10 cellular contexts compared by ENCODE assay signal in genomic region chr3:11603628-11604027, GRCh38. TPM values are rescaled to one million over a fixed set of nuclear protein-coding genes. Genes with fewer than 3 reads are reported as not detected.
DNase-seq lines count a peak whose midpoint lies in the region; ATAC-seq, FAIRE-seq and TF ChIP-seq lines count a peak whose summit lies in the region.
"Had no signal": no experiment of that assay in that cellular context is flagged by ENCODE, and none has a peak within 500 bp of the region (broad histone marks: within the 10 kb centered on the region; RNA-seq: fewer than 3 reads in every experiment).

No MANE protein-coding gene starts in this region.

- H3K27ac Mint-ChIP-seq in endodermal cell: peak overlapping the region; percentile 77

- no peak for TF ChIP-seq RAD21 in HepG2 (CRISPR knock-in tag; IDR thresholded peaks at IDR 0.05)

- no peak for FAIRE-seq in HepG2 (lab: Jason Lieb, UNC)

- peak overlapping the region in 2 of 3 donors; percentile 12 to 18 for H3K27ac ChIP-seq in right lobe of liver
- no peak overlapping the region for H3K27ac ChIP-seq in HepG2 (ENCODE audit: extremely low read length, insufficient read depth, low read length)
- H3K27ac ChIP-seq in endodermal cell (ENCODE audit: low read depth, low read length): peak overlapping the region; percentile 54
- peak overlapping the region; percentile 88 for H3K27ac ChIP-seq in vagina
- H3K27ac ChIP-seq: HL-60 had no signal

- H3K4me3 ChIP-seq in right lobe of liver (no peak overlapping the region), HepG2 (replicated peaks in 1 of 3; ENCODE audit: insufficient read depth in 1 of 3, low read depth in 2 of 3, low read length in 3 of 3) (no peak overlapping the region), endodermal cell (ENCODE audit: low read length) (no peak overlapping the region), vagina (no peak overlapping the region)

- H3K36me3 ChIP-seq in right lobe of liver (peaks cover 0 to 16% (median 0%) of the 10 kb centered on the region in 4 donors), HepG2 (replicated peaks in 1 of 2; ENCODE audit: control insufficient read depth in 1 of 2, insufficient read depth in 2 of 2, low read length in 2 of 2) (peaks cover 7 to 35% of the 10 kb centered on the region in 2 experiments), endodermal cell (ENCODE audit: control insufficient read depth, insufficient read depth, low read length) (peaks cover 30% of the 10 kb centered on the region), vagina (no peaks in the 10 kb centered on the region)

- peaks cover 53% of the 10 kb centered on the region for H3K4me1 Mint-ChIP-seq in endodermal cell

- H3K9me3 Mint-ChIP-seq in endodermal cell: peaks cover 4% of the 10 kb centered on the region
- H3K9me3 Mint-ChIP-seq: CD4-positive, CD25-positive, alpha-beta regulatory T cell had no signal

- no peaks in the 10 kb centered on the region for H3K27me3 Mint-ChIP-seq in endodermal cell (ENCODE audit: insufficient read depth)
- H3K27me3 Mint-ChIP-seq: CD4-positive, CD25-positive, alpha-beta regulatory T cell had no signal

- H3K4me1 ChIP-seq in right lobe of liver: peaks cover 0 to 10% (median 4%) of the 10 kb centered on the region in 4 donors
- peaks cover 29% of the 10 kb centered on the region for H3K4me1 ChIP-seq in HepG2 (ENCODE audit: insufficient read depth, low read length)
- peaks cover 14% of the 10 kb centered on the region for H3K4me1 ChIP-seq in endodermal cell (ENCODE audit: control insufficient read depth, insufficient read depth, low read length)
- H3K4me1 ChIP-seq in vagina: peaks cover 90% of the 10 kb centered on the region

- CTCF ChIA-PET in HepG2 (lab: Yijun Ruan, JAX; ENCODE audit: low intra/inter-chr PET ratio, low total read pairs): no interaction called here

- in situ Hi-C loops in HepG2 (cut with HindIII; ENCODE audit: extremely low pct_ligation_motif_present, low pct_unique_long_range_greater_than_20kb): no loop called here

- H4K20me1 ChIP-seq in HepG2 (ENCODE audit: insufficient read depth, low read length): peaks cover 28% of the 10 kb centered on the region

- WGBS in right lobe of liver (ENCODE audit: insufficient coverage, low coverage, low lambda C conversion rate, missing lambda C conversion rate): 68% methylated on average over 7 of the region's 9 CpGs
- 93% methylated on average over 9 of the region's 9 CpGs for WGBS in HepG2 (ENCODE audit: low lambda C conversion rate)
- 82 to 90% methylated on average over 5 to 9 of the region's 9 CpGs for WGBS in endodermal cell (ENCODE audit: insufficient coverage in 1 of 2, insufficient read length in 1 of 2), 2 experiments

- TF ChIP-seq CTCF in right lobe of liver (IDR thresholded peaks at IDR 0.05) (no peak), HepG2 (CRISPR knock-in tag; IDR thresholded peaks at IDR 0.05) (no peak), endodermal cell (conservative IDR thresholded peaks at IDR 0.05) (no peak), vagina (IDR thresholded peaks at IDR 0.05) (no peak)

- POLR2A ChIA-PET in HepG2 (lab: Yijun Ruan, JAX): no interaction called here

- TF ChIP-seq EP300 in HepG2 (IDR thresholded peaks at IDR 0.05; ENCODE audit: low read depth in 2 of 2, low read length in 2 of 2) (no peak), HepG2 (CRISPR knock-in tag; IDR thresholded peaks at IDR 0.05; ENCODE audit: borderline replicate concordance) (no peak)

- peaks cover 38% of the 10 kb centered on the region for H3K36me3 Mint-ChIP-seq in endodermal cell (ENCODE audit: low read depth)

- H3K4me3 Mint-ChIP-seq in endodermal cell: no peak overlapping the region
- H3K4me3 Mint-ChIP-seq: CD4-positive, CD25-positive, alpha-beta regulatory T cell had no signal

- H3K9me3 ChIP-seq in right lobe of liver: no peaks in the 10 kb centered on the region
- H3K9me3 ChIP-seq in HepG2 (ENCODE audit: low read length): no peaks in the 10 kb centered on the region
- H3K9me3 ChIP-seq in endodermal cell (ENCODE audit: control insufficient read depth, low read length): peaks cover 4% of the 10 kb centered on the region
- H3K9me3 ChIP-seq in vagina: no peaks in the 10 kb centered on the region

- intact Hi-C loops in right lobe of liver (cut with DNase I): no loop called here
- intact Hi-C loops in HepG2 (cut with micrococcal nuclease; ENCODE audit: unreplicated experiment): no loop called here
- intact Hi-C loops in vagina (cut with DNase I): no loop called here

- ATAC-seq in right lobe of liver: peak in 2 of 4 donors; percentile 12 to 23
- ATAC-seq in HepG2: no peak
- ATAC-seq in GM21619 (IDR thresholded peaks at IDR 0.05; ENCODE audit: unreplicated experiment): no peak

- H3K79me2 ChIP-seq in HepG2 (ENCODE audit: insufficient read depth, low read length): peaks cover 78% of the 10 kb centered on the region

- H3K9ac ChIP-seq in HepG2 (ENCODE audit: insufficient read depth, low read depth, low read length) (no peak overlapping the region), endodermal cell (ENCODE audit: extremely low read depth, low read length, poor library complexity, severe bottlenecking) (no peak overlapping the region)

- H2AFZ ChIP-seq in HepG2 (ENCODE audit: low read length): no peak overlapping the region

- H3K4me2 ChIP-seq in HepG2 (ENCODE audit: low read depth, low read length): no peak overlapping the region

- H3K27me3 ChIP-seq in right lobe of liver (no peaks in the 10 kb centered on the region), HepG2 (ENCODE audit: control insufficient read depth in 1 of 2, insufficient read depth in 2 of 2, low read length in 2 of 2) (no peaks in the 10 kb centered on the region), endodermal cell (ENCODE audit: control insufficient read depth, insufficient read depth, low read length, poor library complexity, severe bottlenecking) (no peaks in the 10 kb centered on the region), vagina (no peaks in the 10 kb centered on the region)

- DNase-seq in right lobe of liver: no peak
- DNase-seq in HepG2 (ENCODE audit: low spot score): no peak
- no peak for DNase-seq in endodermal cell
- peak; percentile 62 for DNase-seq in myocyte (ENCODE audit: low read depth)
- peak in 1 of 2 donors; percentile 93 for DNase-seq in vagina (ENCODE audit: extremely low spot score in 2 of 2)
- no peak for DNase-seq in DMS153 treated with DMSO at 0.1 percent for 48 hours (lab: John Stamatoyannopoulos, UW; ENCODE audit: unreplicated experiment)
- no peak for DNase-seq in occipital lobe (lab: John Stamatoyannopoulos, UW)
- DNase-seq: CD4-positive, CD25-positive, alpha-beta regulatory T cell had no signal

- BruUV-seq in HepG2 (replicated peaks; lab: Mats Ljungman, UMichigan): no TSS peak

- TF ChIP-seq POLR2A in right lobe of liver (IDR thresholded peaks at IDR 0.05) (no peak), HepG2 (IDR thresholded peaks at IDR 0.05; ENCODE audit: insufficient read depth in 1 of 2, low read depth in 2 of 2, low read length in 2 of 2) (no peak), vagina (IDR thresholded peaks at IDR 0.05) (no peak)

TF ChIP-seq in HepG2, 621 proteins besides CTCF, POLR2A, EP300 and RAD21 (continues in another document):
- TF ChIP-seq, protein P1, sequence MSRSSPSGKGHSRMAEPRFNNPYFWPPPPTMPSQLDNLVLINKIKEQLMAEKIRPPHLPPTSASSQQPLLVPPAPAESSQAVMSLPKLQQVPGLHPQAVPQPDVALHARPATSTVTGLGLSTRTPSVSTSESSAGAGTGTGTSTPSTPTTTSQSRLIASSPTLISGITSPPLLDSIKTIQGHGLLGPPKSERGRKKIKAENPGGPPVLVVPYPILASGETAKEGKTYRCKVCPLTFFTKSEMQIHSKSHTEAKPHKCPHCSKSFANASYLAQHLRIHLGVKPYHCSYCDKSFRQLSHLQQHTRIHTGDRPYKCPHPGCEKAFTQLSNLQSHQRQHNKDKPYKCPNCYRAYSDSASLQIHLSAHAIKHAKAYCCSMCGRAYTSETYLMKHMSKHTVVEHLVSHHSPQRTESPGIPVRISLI (CRISPR knock-in tag; IDR thresholded peaks at IDR 0.05; ENCODE audit: borderline replicate concordance): no peak
- TF ChIP-seq MEF2D (CRISPR knock-in tag; IDR thresholded peaks at IDR 0.05) (no peak), ATF1 (CRISPR knock-in tag; IDR thresholded peaks at IDR 0.05) (no peak)

RNA-seq across cellular contexts. Expression of gene VGLL4, which starts 40.1 kb away (rescaled TPM):
- total RNA-seq in right lobe of liver (10 to 100 TPM; 10.4 to 22.4 (median 15.2) TPM), HepG2 (2016; rRNA removed; fragmentation: Illumina TruSeq; extraction: Trizol) (19.8 and 23.2 TPM in 2 replicates), endodermal cell (10 to 100 TPM; 47.5 to 49.7 TPM), myocyte (71.9 and 102 TPM in 2 replicates), vagina (99.4 TPM), occipital lobe (86.1 TPM)
- 5.7 and 6.9 TPM in 2 replicates for total RNA-seq in HepG2 (2016; cell fraction: cytosol; rRNA removed; fragmentation: Illumina TruSeq; extraction: Trizol; ENCODE audit: low read depth)
- total RNA-seq in HepG2 (2016; cell fraction: insoluble cytoplasmic fraction; rRNA removed; fragmentation: Illumina TruSeq; extraction: Trizol): 17.4 and 24.9 TPM in 2 replicates
- total RNA-seq in HepG2 (2016; cell fraction: membrane; rRNA removed; fragmentation: Illumina TruSeq; extraction: Trizol): 14.9 and 15.9 TPM in 2 replicates
- 19.1 and 24.5 TPM in 2 replicates for total RNA-seq in HepG2 (2016; cell fraction: nucleus; rRNA removed; fragmentation: Illumina TruSeq; extraction: Trizol)
- 37.9 and 39.0 TPM in 2 replicates for polyA plus RNA-seq in HepG2 (2011; rRNA removed)
- polyA plus RNA-seq in HepG2 (2011; cell fraction: cytosol; rRNA removed): 24.5 and 31.8 TPM in 2 replicates
- polyA plus RNA-seq in HepG2 (2011; cell fraction: nucleus; rRNA removed): 60.5 and 94.9 TPM in 2 replicates
- polyA plus RNA-seq in HepG2 (2012): 19.7 and 20.7 TPM in 2 replicates
- 11.7 and 14.1 TPM in 2 replicates for polyA plus RNA-seq in HepG2 (2016; cell fraction: cytosol; fragmentation: Illumina TruSeq; extraction: Trizol; ENCODE audit: low read depth)
- 18.4 and 22.3 TPM in 2 replicates for polyA plus RNA-seq in HepG2 (2016; cell fraction: insoluble cytoplasmic fraction; fragmentation: Illumina TruSeq; extraction: Trizol; ENCODE audit: low read depth)
- 14.3 and 15.7 TPM in 2 replicates for polyA plus RNA-seq in HepG2 (2016; cell fraction: membrane; fragmentation: Illumina TruSeq; extraction: Trizol; ENCODE audit: low read depth)
- polyA plus RNA-seq in HepG2 (2016; cell fraction: nucleus; fragmentation: Illumina TruSeq; extraction: Trizol; ENCODE audit: insufficient read depth, low read depth): 25.1 and 27.2 TPM in 2 replicates
- polyA minus RNA-seq in HepG2 (2011; rRNA and poly(A)+ RNA removed; ENCODE audit: low replicate concordance): 34.5 and 40.7 TPM in 2 replicates
- polyA minus RNA-seq in HepG2 (2011; cell fraction: cytosol; rRNA and poly(A)+ RNA removed): 14.9 and 16.5 TPM in 2 replicates
- 53.2 and 54.6 TPM in 2 replicates for polyA minus RNA-seq in HepG2 (2011; cell fraction: nucleus; rRNA and poly(A)+ RNA removed)
- 77.0 TPM for polyA plus RNA-seq in endodermal cell (2013, experiment 1 of 2)
- 77.0 TPM for polyA plus RNA-seq in endodermal cell (2013, experiment 2 of 2)
- polyA plus RNA-seq in myocyte (2012): 60.3 TPM
